Comparison of ENCODE assay signal across 30 cellular contexts in genomic region chr14:65331652-65332051, GRCh38.
"Had no signal": no experiment of that assay in that cellular context is flagged by ENCODE, and none has a peak within 500 bp of the region (broad histone marks: within the 10 kb centered on the region; RNA-seq: fewer than 3 reads in every experiment).

No MANE protein-coding gene starts in this region.

- H3K4me2 ChIP-seq: smooth muscle cell had no signal

- H2AFZ ChIP-seq: parathyroid adenoma had no signal

- H3K27me3 Mint-ChIP-seq: activated CD4-positive, alpha-beta memory T cell treated with anti-CD3 and anti-CD28 coated beads, Interleukin-2, amount 10 ng/mL, durations not matched to agents 7 days and 5 days; activated CD4-positive, alpha-beta T cell treated with anti-CD3 and anti-CD28 coated beads, Interleukin-2, amount 10 ng/mL, durations not matched to agents 24 days and 14 days; activated CD8-positive, alpha-beta memory T cell treated with anti-CD3 and anti-CD28 coated beads, Interleukin-2, amount 10 ng/mL, durations not matched to agents 7 days and 5 days; brain; naive thymus-derived CD4-positive, alpha-beta T cell had no signal

- H3K27me3 ChIP-seq: adrenal gland, ascending aorta, gastroesophageal sphincter, tibial nerve had no signal

- H3K9me3 ChIP-seq: adrenal gland, ascending aorta, gastroesophageal sphincter, psoas muscle, tibial nerve had no signal

- H3K36me3 ChIP-seq: adrenal gland, ascending aorta, gastroesophageal sphincter, tibial nerve, WERI-Rb-1 had no signal

- DNase-seq: activated CD4-positive, alpha-beta memory T cell treated with anti-CD3 and anti-CD28 coated beads, Interleukin-2, amount 10 ng/mL, durations not matched to agents 7 days and 5 days; activated CD4-positive, alpha-beta T cell treated with anti-CD3 and anti-CD28 coated beads, Interleukin-2, amount 10 ng/mL, durations not matched to agents 24 days and 14 days; activated CD4-positive, CD25-positive, alpha-beta regulatory T cell treated with anti-CD3 and anti-CD28 coated beads, Interleukin-2, amount 50 U/mL, for 72 hours; activated CD8-positive, alpha-beta memory T cell treated with anti-CD3 and anti-CD28 coated beads, Interleukin-2, amount 10 ng/mL, durations not matched to agents 7 days and 5 days; activated naive CD4-positive, alpha-beta T cell; activated T-cell treated with anti-CD3 and anti-CD28 coated beads, Interleukin-2, amount 50 U/mL, for 72 hours; adrenal gland; caudate nucleus; cortex of kidney; head of caudate nucleus; hippocampal formation; left cardiac atrium; left ventricle myocardium superior; midbrain; naive thymus-derived CD4-positive, alpha-beta T cell; nucleus accumbens; psoas muscle; stimulated activated CD4-positive, alpha-beta T cell treated with anti-CD3 and anti-CD28 coated beads, Interleukin-1b, Interleukin-23, amount 100 ng/mL, for 48 hours; stimulated activated CD4-positive, alpha-beta T cell treated with anti-CD3 and anti-CD28 coated beads, Interleukin-4, amount 100 ng/mL, for 4 hours; stimulated activated CD8-positive, alpha-beta memory T cell treated with anti-CD3 and anti-CD28 coated beads, Interleukin-4, amount 100 ng/mL, for 48 hours; stimulated activated naive CD4-positive, alpha-beta T cell; T1000; WERI-Rb-1 had no signal

- H3K9me3 Mint-ChIP-seq: activated CD4-positive, alpha-beta memory T cell treated with anti-CD3 and anti-CD28 coated beads, Interleukin-2, amount 10 ng/mL, durations not matched to agents 7 days and 5 days; activated CD4-positive, alpha-beta T cell treated with anti-CD3 and anti-CD28 coated beads, Interleukin-2, amount 10 ng/mL, durations not matched to agents 24 days and 14 days; activated T-cell treated with anti-CD3 and anti-CD28 coated beads, Interleukin-2, amount 50 U/mL, for 72 hours; brain had no signal

- ATAC-seq: activated CD8-positive, alpha-beta memory T cell treated with anti-CD3 and anti-CD28 coated beads, Interleukin-2, amount 10 ng/mL, durations not matched to agents 7 days and 5 days; activated naive CD4-positive, alpha-beta T cell treated with anti-CD3 and anti-CD28 coated beads, Interleukin-2, amount 50 U/mL, for 72 hours; activated T-cell treated with anti-CD3 and anti-CD28 coated beads, Interleukin-2, amount 50 U/mL, for 72 hours; gastroesophageal sphincter; left cardiac atrium; left ventricle myocardium superior; psoas muscle had no signal

- H3K4me1 ChIP-seq: adrenal gland, ascending aorta, parathyroid adenoma, psoas muscle had no signal

- H3K27ac ChIP-seq: adrenal gland, ascending aorta, gastroesophageal sphincter, parathyroid adenoma, psoas muscle, tibial nerve, WERI-Rb-1 had no signal

- H3K9ac ChIP-seq: parathyroid adenoma had no signal

- H3K4me3 Mint-ChIP-seq: activated CD4-positive, alpha-beta memory T cell treated with anti-CD3 and anti-CD28 coated beads, Interleukin-2, amount 10 ng/mL, durations not matched to agents 7 days and 5 days; activated CD4-positive, alpha-beta T cell treated with anti-CD3 and anti-CD28 coated beads, Interleukin-2, amount 10 ng/mL, durations not matched to agents 24 days and 14 days; activated CD8-positive, alpha-beta memory T cell treated with anti-CD3 and anti-CD28 coated beads, Interleukin-2, amount 10 ng/mL, durations not matched to agents 7 days and 5 days; activated T-cell treated with anti-CD3 and anti-CD28 coated beads, Interleukin-2, amount 50 U/mL, for 72 hours; brain; naive thymus-derived CD4-positive, alpha-beta T cell had no signal

- H3K4me3 ChIP-seq: adrenal gland, ascending aorta, gastroesophageal sphincter, psoas muscle, smooth muscle cell, tibial nerve had no signal

- H3K27ac Mint-ChIP-seq: activated CD4-positive, alpha-beta memory T cell treated with anti-CD3 and anti-CD28 coated beads, Interleukin-2, amount 10 ng/mL, durations not matched to agents 7 days and 5 days; activated CD4-positive, alpha-beta T cell treated with anti-CD3 and anti-CD28 coated beads, Interleukin-2, amount 10 ng/mL, durations not matched to agents 24 days and 14 days; activated naive CD4-positive, alpha-beta T cell treated with anti-CD3 and anti-CD28 coated beads, Interleukin-2, amount 50 U/mL, for 72 hours; activated T-cell treated with anti-CD3 and anti-CD28 coated beads, Interleukin-2, amount 50 U/mL, for 72 hours; brain had no signal

- H3K36me3 Mint-ChIP-seq: brain had no signal
